Comparison of ENCODE assay signal across 12 cellular contexts in genomic region chr1:89815611-89816010, GRCh38. TPM values are rescaled to one million over a fixed set of nuclear protein-coding genes. Genes with fewer than 3 reads are reported as not detected.
DNase-seq lines count a peak whose midpoint lies in the region; ATAC-seq and TF ChIP-seq lines count a peak whose summit lies in the region.
"Had no signal": no experiment of that assay in that cellular context is flagged by ENCODE, and none has a peak within 500 bp of the region (broad histone marks: within the 10 kb centered on the region; RNA-seq: fewer than 3 reads in every experiment).

No MANE protein-coding gene starts in this region.

- no peaks in the 10 kb centered on the region for H3K9me3 ChIP-seq in BLaER1
- H3K9me3 ChIP-seq: stomach had no signal

- peaks cover 6% of the 10 kb centered on the region for H3K4me1 Mint-ChIP-seq in osteocyte (ENCODE audit: unreplicated experiment)

- no peaks in the 10 kb centered on the region for H3K36me3 Mint-ChIP-seq in osteocyte (ENCODE audit: unreplicated experiment)

- peaks cover 23% of the 10 kb centered on the region for H3K4me1 ChIP-seq in BLaER1

- H3K27ac ChIP-seq in BLaER1, result no peak overlapping the region
- H3K27ac ChIP-seq: stomach had no signal

- ATAC-seq in GM19452 (IDR thresholded peaks at IDR 0.05; ENCODE audit: unreplicated experiment) (peak; percentile 62), HG03159 (IDR thresholded peaks at IDR 0.05; ENCODE audit: unreplicated experiment) (peak; percentile 70), HG03520 (IDR thresholded peaks at IDR 0.05; ENCODE audit: unreplicated experiment) (no peak)

- no peak for TF ChIP-seq CTCF in GM10266 (IDR thresholded peaks at IDR 0.05; ENCODE audit: control insufficient read depth, insufficient read depth, low read depth, missing control alignments)
- no peak for TF ChIP-seq CTCF in osteocyte (IDR thresholded peaks at IDR 0.05)

- H3K4me3 ChIP-seq in BLaER1, result no peak overlapping the region
- H3K4me3 ChIP-seq: stomach had no signal

- H3K36me3 ChIP-seq in BLaER1, result no peaks in the 10 kb centered on the region
- H3K36me3 ChIP-seq: stomach had no signal

- H4K20me1 ChIP-seq in BLaER1, result no peaks in the 10 kb centered on the region

- DNase-seq in SIG-M5 treated with dmso at 0.1 percent for 504 hours (lab: John Stamatoyannopoulos, UW; ENCODE audit: unreplicated experiment) (peak; percentile 98), GM10266 (ENCODE audit: extremely low spot score) (no peak), osteocyte (ENCODE audit: extremely low spot score, unreplicated experiment) (no peak)
- no peak for DNase-seq in activated CD4-positive, alpha-beta T cell treated with anti-CD3 and anti-CD28 coated beads for 1 hour
- DNase-seq: amygdala, IMR-90, NCI-H446, stomach had no signal

- no peak overlapping the region for H3K27ac Mint-ChIP-seq in osteocyte (ENCODE audit: unreplicated experiment)

- no peaks in the 10 kb centered on the region for H3K27me3 ChIP-seq in BLaER1
- H3K27me3 ChIP-seq: stomach had no signal

- no peak overlapping the region for H3K9ac ChIP-seq in BLaER1

- H3K4me2 ChIP-seq in BLaER1, result peak overlapping the region; percentile 38

- H3K27me3 Mint-ChIP-seq in osteocyte (ENCODE audit: unreplicated experiment), result peaks cover 17% of the 10 kb centered on the region

- H3K9me3 Mint-ChIP-seq in osteocyte (ENCODE audit: unreplicated experiment), result no peaks in the 10 kb centered on the region

- H3K4me3 Mint-ChIP-seq in osteocyte (ENCODE audit: unreplicated experiment), result no peak overlapping the region

RNA-seq across cellular contexts. Expression of gene LRRC8D, which starts 5.2 kb away (rescaled TPM):
- total RNA-seq in osteocyte, result 20.4 and 21.2 TPM in 2 replicates
